In genomic region chr10:80148166-80148805, GRCh38 we compare ENCODE assay signal across 24 cellular contexts. TPM values are rescaled to one million over a fixed set of nuclear protein-coding genes. Genes with fewer than 3 reads are reported as not detected.
A peak's percentile ranks its signal among the peaks of the same experiment; 100 is the strongest.
DNase-seq lines count a peak whose midpoint lies in the region; ATAC-seq lines count a peak whose summit lies in the region.
"Had no signal": no experiment of that assay in that cellular context is flagged by ENCODE, and none has a peak within 500 bp of the region (broad histone marks: within the 10 kb centered on the region; RNA-seq: fewer than 3 reads in every experiment).

No MANE protein-coding gene starts in this region.

- H3K27me3 Mint-ChIP-seq in activated naive CD4-positive, alpha-beta T cell treated with anti-CD3 and anti-CD28 coated beads, Interleukin-2, amount 50 U/mL, for 24 hours = no peaks in the 10 kb centered on the region
- peaks cover 6% of the 10 kb centered on the region for H3K27me3 Mint-ChIP-seq in activated naive CD4-positive, alpha-beta T cell treated with anti-CD3 and anti-CD28 coated beads, Interleukin-2, amount 10 ng/mL, durations not matched to agents 7 days and 5 days
- H3K27me3 Mint-ChIP-seq in IgD-negative memory B cell (no peaks in the 10 kb centered on the region), immature natural killer cell (ENCODE audit: low read depth in 3 of 3) (peaks cover 8 to 14% (median 12%) of the 10 kb centered on the region in 3 donors)
- H3K27me3 Mint-ChIP-seq in stimulated activated memory B cell treated with anti-CD40 and anti-IgM and Interleukin-4, amounts not matched to agents 10 μg/mL and 1 μg/mL and 100 μg/mL, for 72 hours = no peaks in the 10 kb centered on the region
- H3K27me3 Mint-ChIP-seq: activated B cell treated with CpG ODN at 0.5 μM for 24 hours; stimulated activated naive CD8-positive, alpha-beta T cell treated with anti-CD3 and anti-CD28 coated beads, Interleukin-15, Interleukin-2, amounts not matched to agents 100 ng/mL and 50 ng/mL, for 24 hours had no signal

- no peak for DNase-seq in activated naive CD4-positive, alpha-beta T cell treated with anti-CD3 and anti-CD28 coated beads, Interleukin-2, amount 10 ng/mL, durations not matched to agents 7 days and 5 days
- DNase-seq in immature natural killer cell (no peak), NCI-H524 (lab: John Stamatoyannopoulos, UW) (no peak)
- DNase-seq: activated B cell treated with CpG ODN at 0.5 μM for 24 hours; activated CD8-positive, alpha-beta memory T cell treated with anti-CD3 and anti-CD28 coated beads, Interleukin-2, amount 50 U/mL, for 48 hours; adrenal gland; AML-193; body of pancreas; DMS53; effector CD4-positive, alpha-beta T cell; foreskin fibroblast; heart right ventricle; NCI-H1048; NCI-H187 treated with DMSO at 0.1 percent for 48 hours; NCI-H526; stimulated activated CD4-positive, alpha-beta T cell treated with anti-CD3 and anti-CD28 coated beads, Interleukin-15, amount 100 ng/mL, for 24 hours had no signal

- peak overlapping the region; percentile 74 for H3K27ac Mint-ChIP-seq in activated naive CD4-positive, alpha-beta T cell treated with anti-CD3 and anti-CD28 coated beads, Interleukin-2, amount 50 U/mL, for 24 hours
- no peak overlapping the region for H3K27ac Mint-ChIP-seq in activated naive CD4-positive, alpha-beta T cell treated with anti-CD3 and anti-CD28 coated beads, Interleukin-2, amount 10 ng/mL, durations not matched to agents 7 days and 5 days
- H3K27ac Mint-ChIP-seq in IgD-negative memory B cell (peak overlapping the region in 2 of 3 donors; percentile 13 to 84), immature natural killer cell (peak overlapping the region in 5 of 6 donors; percentile 34 to 77 (median 41))
- H3K27ac Mint-ChIP-seq in stimulated activated memory B cell treated with anti-CD40 and anti-IgM and Interleukin-4, amounts not matched to agents 10 μg/mL and 1 μg/mL and 100 μg/mL, for 72 hours = peak overlapping the region; percentile 15
- H3K27ac Mint-ChIP-seq: activated B cell treated with CpG ODN at 0.5 μM for 24 hours; neural progenitor cell; stimulated activated naive CD8-positive, alpha-beta T cell treated with anti-CD3 and anti-CD28 coated beads, Interleukin-15, Interleukin-2, amounts not matched to agents 100 ng/mL and 50 ng/mL, for 24 hours had no signal

- no peak for ATAC-seq in stimulated activated memory B cell treated with anti-CD40 and anti-IgM and Interleukin-4, amounts not matched to agents 10 μg/mL and 1 μg/mL and 100 μg/mL, for 72 hours
- ATAC-seq in GM21526 (IDR thresholded peaks at IDR 0.05; ENCODE audit: low FRiP score, unreplicated experiment) (no peak), HG02938 (IDR thresholded peaks at IDR 0.05; ENCODE audit: unreplicated experiment) (no peak)
- ATAC-seq: A549, body of pancreas, heart right ventricle had no signal

- CTCF ChIA-PET in activated naive CD4-positive, alpha-beta T cell treated with anti-CD3 and anti-CD28 coated beads, Interleukin-2, amount 10 ng/mL, durations not matched to agents 7 days and 5 days (lab: Charles Lee) = interaction anchor here (1.5 to 2.5 kb wide), 2 partner anchors 27 to 74 kb away, joined by 3 to 9 read pairs; no protein-coding TSS in a partner anchor

- peaks cover 5% of the 10 kb centered on the region for H3K9me3 Mint-ChIP-seq in activated naive CD4-positive, alpha-beta T cell treated with anti-CD3 and anti-CD28 coated beads, Interleukin-2, amount 50 U/mL, for 24 hours
- peaks cover 2% of the 10 kb centered on the region for H3K9me3 Mint-ChIP-seq in activated naive CD4-positive, alpha-beta T cell treated with anti-CD3 and anti-CD28 coated beads, Interleukin-2, amount 10 ng/mL, durations not matched to agents 7 days and 5 days
- H3K9me3 Mint-ChIP-seq in IgD-negative memory B cell (peaks cover 0 to 5% (median 1%) of the 10 kb centered on the region in 3 donors), immature natural killer cell (peaks cover 0 to 1% (median 0%) of the 10 kb centered on the region in 6 donors)
- H3K9me3 Mint-ChIP-seq in stimulated activated memory B cell treated with anti-CD40 and anti-IgM and Interleukin-4, amounts not matched to agents 10 μg/mL and 1 μg/mL and 100 μg/mL, for 72 hours = peaks cover 4% of the 10 kb centered on the region

- no peak overlapping the region for H3K4me3 Mint-ChIP-seq in activated naive CD4-positive, alpha-beta T cell treated with anti-CD3 and anti-CD28 coated beads, Interleukin-2, amount 50 U/mL, for 24 hours
- H3K4me3 Mint-ChIP-seq in activated naive CD4-positive, alpha-beta T cell treated with anti-CD3 and anti-CD28 coated beads, Interleukin-2, amount 10 ng/mL, durations not matched to agents 7 days and 5 days = no peak overlapping the region
- no peak overlapping the region for H3K4me3 Mint-ChIP-seq in IgD-negative memory B cell
- no peak overlapping the region for H3K4me3 Mint-ChIP-seq in immature natural killer cell
- no peak overlapping the region for H3K4me3 Mint-ChIP-seq in stimulated activated memory B cell treated with anti-CD40 and anti-IgM and Interleukin-4, amounts not matched to agents 10 μg/mL and 1 μg/mL and 100 μg/mL, for 72 hours
- H3K4me3 Mint-ChIP-seq: activated B cell treated with CpG ODN at 0.5 μM for 24 hours; neural progenitor cell; stimulated activated naive CD8-positive, alpha-beta T cell treated with anti-CD3 and anti-CD28 coated beads, Interleukin-15, Interleukin-2, amounts not matched to agents 100 ng/mL and 50 ng/mL, for 24 hours had no signal

- H3K4me1 Mint-ChIP-seq in activated naive CD4-positive, alpha-beta T cell treated with anti-CD3 and anti-CD28 coated beads, Interleukin-2, amount 50 U/mL, for 24 hours = peaks cover 24% of the 10 kb centered on the region
- peaks cover 27% of the 10 kb centered on the region for H3K4me1 Mint-ChIP-seq in activated naive CD4-positive, alpha-beta T cell treated with anti-CD3 and anti-CD28 coated beads, Interleukin-2, amount 10 ng/mL, durations not matched to agents 7 days and 5 days
- H3K4me1 Mint-ChIP-seq in IgD-negative memory B cell = peaks cover 13 to 18% (median 14%) of the 10 kb centered on the region in 3 donors
- H3K4me1 Mint-ChIP-seq in immature natural killer cell = peaks cover 17 to 25% of the 10 kb centered on the region in 2 donors
- peaks cover 22% of the 10 kb centered on the region for H3K4me1 Mint-ChIP-seq in stimulated activated memory B cell treated with anti-CD40 and anti-IgM and Interleukin-4, amounts not matched to agents 10 μg/mL and 1 μg/mL and 100 μg/mL, for 72 hours
- H3K4me1 Mint-ChIP-seq: neural progenitor cell had no signal

- H3K36me3 Mint-ChIP-seq in activated naive CD4-positive, alpha-beta T cell treated with anti-CD3 and anti-CD28 coated beads, Interleukin-2, amount 50 U/mL, for 24 hours = peaks cover 26% of the 10 kb centered on the region
- H3K36me3 Mint-ChIP-seq in activated naive CD4-positive, alpha-beta T cell treated with anti-CD3 and anti-CD28 coated beads, Interleukin-2, amount 10 ng/mL, durations not matched to agents 7 days and 5 days = peaks cover 45% of the 10 kb centered on the region
- H3K36me3 Mint-ChIP-seq in IgD-negative memory B cell (peaks cover 8% of the 10 kb centered on the region), immature natural killer cell (peaks cover 6 to 26% (median 9%) of the 10 kb centered on the region in 3 donors)
- H3K36me3 Mint-ChIP-seq in stimulated activated memory B cell treated with anti-CD40 and anti-IgM and Interleukin-4, amounts not matched to agents 10 μg/mL and 1 μg/mL and 100 μg/mL, for 72 hours = peaks cover 50% of the 10 kb centered on the region
- H3K36me3 Mint-ChIP-seq: neural progenitor cell had no signal

RNA-seq across cellular contexts. Expression of gene PLAC9, which starts 15.8 kb away (rescaled TPM):
- polyA plus RNA-seq in IgD-negative memory B cell (not detected), immature natural killer cell (not detected)
- polyA plus RNA-seq: A549 had no signal

RNA-seq across cellular contexts. Expression of gene ANXA11, which starts 57.1 kb away (rescaled TPM):
- 243 TPM for polyA plus RNA-seq in IgD-negative memory B cell
- 100 to 1,000 TPM; 136 to 270 (median 181) TPM for polyA plus RNA-seq in immature natural killer cell
